ENCODE assay signal across 11 cellular contexts in genomic region chr10:43293677-43294057, GRCh38. TPM values are rescaled to one million over a fixed set of nuclear protein-coding genes. Genes with fewer than 3 reads are reported as not detected.
DNase-seq lines count a peak whose midpoint lies in the region; ATAC-seq, FAIRE-seq and TF ChIP-seq lines count a peak whose summit lies in the region.
"Had no signal": no experiment of that assay in that cellular context is flagged by ENCODE, and none has a peak within 500 bp of the region (broad histone marks: within the 10 kb centered on the region; RNA-seq: fewer than 3 reads in every experiment).

No MANE protein-coding gene starts in this region.

- H3K27me3 ChIP-seq in heart left ventricle (peaks cover 0 to 39% (median 8%) of the 10 kb centered on the region in 9 donors), KMS-11 (ENCODE audit: insufficient read depth, low read depth) (no peaks in the 10 kb centered on the region), GM12878 (replicated peaks in 1 of 2; ENCODE audit: control insufficient read depth in 2 of 2, insufficient read depth in 2 of 2, low read length in 1 of 2) (no peaks in the 10 kb centered on the region), suprapubic skin (peaks cover 7% of the 10 kb centered on the region), right atrium auricular region (no peaks in the 10 kb centered on the region)
- H3K27me3 ChIP-seq: testis had no signal

- POLR2A ChIA-PET in GM12878 (lab: Charles Lee): interaction anchor here (0.6 kb wide), 2 partner anchors 65 to 88 kb away, joined by 6 to 7 read pairs; no protein-coding TSS in a partner anchor

- H3K9me3 ChIP-seq in heart left ventricle (no peaks in the 10 kb centered on the region), GM12878 (replicated peaks; ENCODE audit: control insufficient read depth, insufficient read depth, low read length) (no peaks in the 10 kb centered on the region), suprapubic skin (no peaks in the 10 kb centered on the region), right atrium auricular region (no peaks in the 10 kb centered on the region)
- H3K9me3 ChIP-seq: testis had no signal

- in situ Hi-C loops in GM12878 (cut with MboI): loop anchor here (5.0 to 25.0 kb wide), 2 partner anchors 94 to 169 kb away; no protein-coding TSS in a partner anchor

- peaks cover 4% of the 10 kb centered on the region for H3K27me3 Mint-ChIP-seq in endothelial cell (ENCODE audit: unreplicated experiment)

- no peaks in the 10 kb centered on the region for H4K20me1 ChIP-seq in KMS-11 (ENCODE audit: insufficient read depth)
- no peaks in the 10 kb centered on the region for H4K20me1 ChIP-seq in GM12878 (ENCODE audit: control insufficient read depth, insufficient read depth)

- H3K4me3 ChIP-seq in heart left ventricle (no peak overlapping the region), KMS-11 (IDR thresholded peaks at IDR 0.05; ENCODE audit: insufficient read depth, low read depth, low read length) (no peak overlapping the region), GM12878 (no peak overlapping the region), suprapubic skin (no peak overlapping the region), right atrium auricular region (no peak overlapping the region)
- H3K4me3 ChIP-seq: testis had no signal

- no peak for TF ChIP-seq EP300 in GM12878 (IDR thresholded peaks at IDR 0.05; ENCODE audit: borderline replicate concordance in 1 of 2, control insufficient read depth in 1 of 2, low read depth in 2 of 2, low read length in 2 of 2)
- TF ChIP-seq EP300 in suprapubic skin (IDR thresholded peaks at IDR 0.05): no peak

- H3K4me1 Mint-ChIP-seq in endothelial cell (ENCODE audit: unreplicated experiment): no peaks in the 10 kb centered on the region

- H3K36me3 ChIP-seq in heart left ventricle: no peaks in the 10 kb centered on the region
- no peaks in the 10 kb centered on the region for H3K36me3 ChIP-seq in KMS-11 (ENCODE audit: insufficient read depth)
- no peaks in the 10 kb centered on the region for H3K36me3 ChIP-seq in GM12878 (ENCODE audit: control insufficient read depth in 2 of 2, insufficient read depth in 2 of 2, low read length in 1 of 2)
- no peaks in the 10 kb centered on the region for H3K36me3 ChIP-seq in suprapubic skin
- no peaks in the 10 kb centered on the region for H3K36me3 ChIP-seq in right atrium auricular region

- intact Hi-C loops in Right ventricle myocardium inferior (cut with DNase I): loop anchor here (1.0 kb wide), 2 partner anchors 55 to 169 kb away; no protein-coding TSS in a partner anchor
- intact Hi-C loops in heart left ventricle (cut with DNase I): loop anchor here (1.0 to 5.0 kb wide), 6 partner anchors 54 to 169 kb away; no protein-coding TSS in a partner anchor
- intact Hi-C loops in GM12878 (cut with micrococcal nuclease; ENCODE audit: unreplicated experiment): loop anchor here (1.0 kb wide), 2 partner anchors 55 to 169 kb away; no protein-coding TSS in a partner anchor

- H3K79me2 ChIP-seq in KMS-11 (ENCODE audit: insufficient read depth, low read depth) (no peaks in the 10 kb centered on the region), GM12878 (ENCODE audit: control insufficient read depth, insufficient read depth, low read length) (no peaks in the 10 kb centered on the region)

- H3K4me1 ChIP-seq in heart left ventricle (peaks cover 0 to 8% (median 0%) of the 10 kb centered on the region in 12 donors), KMS-11 (ENCODE audit: low read depth, poor library complexity, severe bottlenecking) (no peaks in the 10 kb centered on the region), GM12878 (ENCODE audit: control insufficient read depth, insufficient read depth, low read length) (no peaks in the 10 kb centered on the region; the same call in 1 of the 2 replicates), suprapubic skin (peaks cover 5% of the 10 kb centered on the region), right atrium auricular region (peaks cover 0 to 4% of the 10 kb centered on the region in 2 donors)
- H3K4me1 ChIP-seq: testis had no signal

- CTCF ChIA-PET in GM12878 (lab: Yijun Ruan, JAX): interaction anchor here (1.2 to 2.9 kb wide), 6 partner anchors 11 to 155 kb away, joined by 3 to 19 read pairs (median 10); no protein-coding TSS in a partner anchor

- BruUV-seq in GM12878 (replicated peaks; lab: Mats Ljungman, UMichigan): no TSS peak

- RAD21 ChIA-PET in GM12878 (lab: Charles Lee; ENCODE audit: unreplicated experiment): interaction anchor here (0.6 to 1.0 kb wide), 3 partner anchors 18 to 373 kb away, joined by 3 to 5 read pairs (median 3); no protein-coding TSS in a partner anchor

- H2AFZ ChIP-seq in KMS-11 (ENCODE audit: low read depth) (0 out of 2 replicates have a peak overlapping the region, but pooled peaks have one; percentile 42), GM12878 (ENCODE audit: control insufficient read depth, low read depth, low read length) (no peak overlapping the region)

- no peak overlapping the region for H3K27ac Mint-ChIP-seq in endothelial cell (ENCODE audit: unreplicated experiment)
- H3K27ac Mint-ChIP-seq: activated B cell treated with CpG ODN at 0.5 μM for 24 hours had no signal

- TF ChIP-seq POLR2A in heart left ventricle (IDR thresholded peaks at IDR 0.05): no peak
- TF ChIP-seq POLR2A in GM12878 (IDR thresholded peaks at IDR 0.05; ENCODE audit: low read depth, low read length): no peak
- no peak for TF ChIP-seq POLR2A in suprapubic skin (IDR thresholded peaks at IDR 0.05)

- ATAC-seq in Right ventricle myocardium inferior (peak; percentile 13), heart left ventricle (no peak), GM12878 (peak; percentile 29)

- DNase-seq in Right ventricle myocardium inferior (ENCODE audit: missing footprints) (no peak), heart left ventricle (no peak), GM12878 (ENCODE audit: low read depth, low spot score) (no peak), suprapubic skin (ENCODE audit: low spot score in 2 of 2) (peak; percentile 31 to 37), retina (no peak), right atrium auricular region (ENCODE audit: low spot score) (no peak), endothelial cell (ENCODE audit: low spot score) (no peak)
- DNase-seq: activated B cell treated with CpG ODN at 0.5 μM for 24 hours had no signal

- no peak overlapping the region for H3K27ac ChIP-seq in heart left ventricle
- H3K27ac ChIP-seq in KMS-11: no peak overlapping the region
- H3K27ac ChIP-seq in GM12878 (ENCODE audit: control insufficient read depth, insufficient read depth): no peak overlapping the region
- H3K27ac ChIP-seq in suprapubic skin: no peak overlapping the region
- H3K27ac ChIP-seq in right atrium auricular region: no peak overlapping the region
- H3K27ac ChIP-seq: testis had no signal

- SMC1A ChIA-PET in GM12878 (lab: Charles Lee; ENCODE audit: uncharacterized antibody, unreplicated experiment): interaction anchor here (1.4 to 2.6 kb wide), 2 partner anchors 160 to 169 kb away, joined by 4 to 9 read pairs; no protein-coding TSS in a partner anchor

- no peak overlapping the region for H3K4me2 ChIP-seq in KMS-11
- no peak overlapping the region for H3K4me2 ChIP-seq in GM12878 (ENCODE audit: control insufficient read depth, insufficient read depth)

- WGBS in heart left ventricle, 4 donors: 72 to 76% (median 74%) methylated on average over 2 to 8 of the region's 8 CpGs
- 14% methylated on average over 8 of the region's 8 CpGs for WGBS in GM12878 (ENCODE audit: insufficient coverage, insufficient replicate concordance, low lambda C conversion rate, missing lambda C conversion rate)
- WGBS in suprapubic skin: 66% methylated on average over 7 of the region's 8 CpGs

- no peaks in the 10 kb centered on the region for H3K9me3 Mint-ChIP-seq in endothelial cell (ENCODE audit: unreplicated experiment)
- H3K9me3 Mint-ChIP-seq: activated B cell treated with CpG ODN at 0.5 μM for 24 hours had no signal

- H3K9ac ChIP-seq in KMS-11 (no peak overlapping the region), GM12878 (ENCODE audit: control insufficient read depth, insufficient read depth, low read length) (no peak overlapping the region)

- no peak for TF ChIP-seq RAD21 in GM12878 (IDR thresholded peaks at IDR 0.05; ENCODE audit: insufficient read depth, low read depth, low read length)

- no peaks in the 10 kb centered on the region for H3K36me3 Mint-ChIP-seq in endothelial cell (ENCODE audit: low read depth, unreplicated experiment)

- no peak overlapping the region for H3K4me3 Mint-ChIP-seq in endothelial cell (ENCODE audit: unreplicated experiment)
- H3K4me3 Mint-ChIP-seq: activated B cell treated with CpG ODN at 0.5 μM for 24 hours had no signal

- no peak for FAIRE-seq in GM12878 (lab: Jason Lieb, UNC)

- no peak for TF ChIP-seq CTCF in heart left ventricle (IDR thresholded peaks at IDR 0.05)
- no peak for TF ChIP-seq CTCF in KMS-11 (conservative IDR thresholded peaks at IDR 0.05; ENCODE audit: low read depth, low read length)
- no peak for TF ChIP-seq CTCF in GM12878 (IDR thresholded peaks at IDR 0.05 in 2 of 3, conservative IDR thresholded peaks at IDR 0.05 in 1 of 3; ENCODE audit: control insufficient read depth in 2 of 3, extremely low read depth in 1 of 3, insufficient read depth in 1 of 3, low read depth in 3 of 3, low read length in 3 of 3)
- no peak for TF ChIP-seq CTCF in suprapubic skin (IDR thresholded peaks at IDR 0.05)
- no peak for TF ChIP-seq CTCF in right atrium auricular region (IDR thresholded peaks at IDR 0.05)
- no peak for TF ChIP-seq CTCF in endothelial cell (IDR thresholded peaks at IDR 0.05; ENCODE audit: unreplicated experiment)

RNA-seq across cellular contexts. Expression of gene RASGEF1A, which starts 26.8 kb away (rescaled TPM):
- total RNA-seq in Right ventricle myocardium inferior (1.4 TPM), heart left ventricle (1 to 10 TPM in 6 of 9 donors, under 1 TPM in 3; 0.49 to 5.1 (median 1.4) TPM), GM12878 (2014; rRNA removed) (3.1 and 4.7 TPM in 2 replicates), GM12878 (2014; rRNA removed; fragmentation: Illumina TruSeq; extraction: Trizol) (1.8 TPM in 2 replicates), GM12878 (2021) (2.6 and 2.9 TPM in 2 replicates), suprapubic skin (1 to 10 TPM in 1 of 4 donors, under 1 TPM in 3; 0.59 to 2.6 (median 0.79) TPM), right atrium auricular region (1 to 10 TPM; 2.9 to 3.0 TPM), endothelial cell (ENCODE audit: unreplicated experiment) (1.3 TPM)
- polyA plus RNA-seq in heart left ventricle (under 1 TPM; 0.14 to 0.42 TPM), GM12878 (2011; rRNA removed) (0.10 TPM in 2 replicates), GM12878 (2014; fragmentation: Illumina TruSeq; extraction: Trizol) (1.5 and 1.9 TPM in 2 replicates), GM12878 (2014; fragmentation: Nextera tagmentation; extraction: Ambion mirVana) (under 1 TPM; 0.29 to 0.45 TPM), GM12878 (2014; rRNA removed) (3.8 and 4.8 TPM in 2 replicates), GM12878 (2016; fragmentation: Nextera tagmentation; extraction: Ambion mirVana) (under 1 TPM; 0.82 to 0.84 TPM)
- total RNA-seq in GM12878 (2013; cell fraction: nucleolus; rRNA removed): not detected in 2 replicates
- 0.73 TPM for polyA plus RNA-seq in GM12878 (2011; ENCODE audit: low read depth)
- polyA plus RNA-seq in GM12878 (2011; cell fraction: cytosol; rRNA removed): 0.17 and 0.30 TPM in 2 replicates
- polyA plus RNA-seq in GM12878 (2011; cell fraction: nucleus; rRNA removed): 0.37 and 0.52 TPM in 2 replicates
- 1.8 and 2.1 TPM in 2 replicates for polyA plus RNA-seq in GM12878 (2012)
- polyA minus RNA-seq in GM12878 (2011; rRNA and poly(A)+ RNA removed): 0.21 and 1.3 TPM in 2 replicates
- polyA minus RNA-seq in GM12878 (2011; cell fraction: cytosol; rRNA and poly(A)+ RNA removed): not detected in 2 replicates
- not detected in 2 replicates for polyA minus RNA-seq in GM12878 (2011; cell fraction: nucleus; rRNA and poly(A)+ RNA removed)
- total RNA-seq: RPMI7951 had no signal

Comparison
In these comparisons a context has a peak if more than half of its experiments do, and no peak if none do; other contexts are left out.
1. ATAC-seq: peak in Right ventricle myocardium inferior (single experiment) and GM12878 (single experiment); none in heart left ventricle (0 of 4).
2. DNase-seq: peak in suprapubic skin (2 of 2); none in Right ventricle myocardium inferior (single experiment), heart left ventricle (0 of 5), GM12878 (single experiment), retina (single experiment), right atrium auricular region (single experiment) and endothelial cell (single experiment).